In genomic region chr7:156857757-156858156, GRCh38 we compare ENCODE assay signal across 35 cellular contexts.
"Had no signal": no experiment of that assay in that cellular context is flagged by ENCODE, and none has a peak within 500 bp of the region (broad histone marks: within the 10 kb centered on the region; RNA-seq: fewer than 3 reads in every experiment).

No MANE protein-coding gene starts in this region.

- DNase-seq: activated B cell treated with CpG ODN at 0.5 μM for 24 hours; activated CD4-positive, alpha-beta memory T cell treated with anti-CD3 and anti-CD28 coated beads for 36 hours; activated CD4-positive, alpha-beta T cell treated with anti-CD3 and anti-CD28 coated beads for 4 hours; activated CD4-positive, alpha-beta T cell treated with anti-CD3 and anti-CD28 coated beads, Interleukin-2, amount 10 ng/mL, durations not matched to agents 24 days and 14 days; activated CD4-positive, alpha-beta T cell treated with anti-CD3 and anti-CD28 coated beads, Interleukin-2, amount 50 U/mL, for 1 hour; activated CD4-positive, alpha-beta T cell treated with anti-CD3 and anti-CD28 coated beads, Interleukin-2, amount 50 U/mL, for 4 hours; activated CD4-positive, CD25-positive, alpha-beta regulatory T cell treated with anti-CD3 and anti-CD28 coated beads, Interleukin-2, amount 50 U/mL, for 72 hours; activated CD8-positive, alpha-beta memory T cell treated with anti-CD3 and anti-CD28 coated beads, Interleukin-2, amount 50 U/mL, for 4 hours; activated CD8-positive, alpha-beta T cell treated with anti-CD3 and anti-CD28 coated beads for 36 hours; activated effector memory CD4-positive, alpha-beta T cell treated with anti-CD3 and anti-CD28 coated beads, Interleukin-2, amount 50 U/mL, for 16 hours; activated gamma-delta T cell treated with Interleukin-2 at 50 U/mL for 16 hours; activated naive CD4-positive, alpha-beta T cell; activated naive CD4-positive, alpha-beta T cell treated with anti-CD3 and anti-CD28 coated beads for 36 hours; activated naive CD8-positive, alpha-beta T cell treated with anti-CD3 and anti-CD28 coated beads, Interleukin-2, amount 10 ng/mL, durations not matched to agents 7 days and 5 days; activated naive CD8-positive, alpha-beta T cell treated with anti-CD3 and anti-CD28 coated beads, Interleukin-2, amount 50 U/mL, for 24 hours; activated T-cell treated with anti-CD3 and anti-CD28 coated beads for 4 hours; activated T-cell treated with anti-CD3 and anti-CD28 coated beads, Interleukin-2, amount 50 U/mL, for 1 hour; activated T-cell treated with anti-CD3 and anti-CD28 coated beads, Interleukin-2, amount 50 U/mL, for 4 hours; activated T-cell treated with anti-CD3 and anti-CD28 coated beads, Interleukin-2, amount 50 U/mL, for 72 hours; amygdala; anterior cingulate cortex; central memory CD4-positive, alpha-beta T cell; T-helper 2 cell; T-helper 9 cell had no signal

- H3K27ac ChIP-seq: ascending aorta, coronary artery, VCaP had no signal

- H3K4me3 Mint-ChIP-seq: activated B cell treated with CpG ODN at 0.5 μM for 24 hours; activated CD4-positive, alpha-beta memory T cell treated with anti-CD3 and anti-CD28 coated beads for 36 hours; activated CD4-positive, alpha-beta T cell treated with anti-CD3 and anti-CD28 coated beads, Interleukin-2, amount 10 ng/mL, durations not matched to agents 24 days and 14 days; activated CD8-positive, alpha-beta T cell treated with anti-CD3 and anti-CD28 coated beads for 36 hours; activated naive CD4-positive, alpha-beta T cell treated with anti-CD3 and anti-CD28 coated beads for 36 hours; activated naive CD4-positive, alpha-beta T cell treated with anti-CD3 and anti-CD28 coated beads, Interleukin-2, amount 50 U/mL, for 24 hours; activated naive CD8-positive, alpha-beta T cell treated with anti-CD3 and anti-CD28 coated beads, Interleukin-2, amount 10 ng/mL, durations not matched to agents 7 days and 5 days; activated naive CD8-positive, alpha-beta T cell treated with anti-CD3 and anti-CD28 coated beads, Interleukin-2, amount 50 U/mL, for 24 hours; activated T-cell treated with anti-CD3 and anti-CD28 coated beads, Interleukin-2, amount 50 U/mL, for 4 hours; activated T-cell treated with anti-CD3 and anti-CD28 coated beads, Interleukin-2, amount 50 U/mL, for 72 hours; activated T-helper 1 cell treated with anti-CD3 and anti-CD28 coated beads, Interleukin-12 subunit alpha, Interleukin-12 subunit beta, Interleukin-2, Interleukin-4 antibody, amounts not matched to agents 30 ng/mL and 10 ng/mL and 1 ng/mL, durations not matched to agents 14 hours and 24 hours and 36 hours; activated T-helper 17 cell treated with anti-CD3 and anti-CD28 coated beads, Interleukin-2, amount 50 U/mL, for 72 hours; brain; T-helper 2 cell treated with Interferon-gamma antibody and Interleukin-4, amounts not matched to agents 5 μg/mL and 100 μg/mL, for 36 hours had no signal

- H3K27me3 Mint-ChIP-seq: activated B cell treated with CpG ODN at 0.5 μM for 24 hours; activated CD4-positive, alpha-beta memory T cell treated with anti-CD3 and anti-CD28 coated beads for 36 hours; activated CD4-positive, alpha-beta T cell treated with anti-CD3 and anti-CD28 coated beads, Interleukin-2, amount 10 ng/mL, durations not matched to agents 24 days and 14 days; activated CD8-positive, alpha-beta T cell treated with anti-CD3 and anti-CD28 coated beads for 36 hours; activated naive CD4-positive, alpha-beta T cell treated with anti-CD3 and anti-CD28 coated beads, Interleukin-2, amount 50 U/mL, for 24 hours; activated naive CD8-positive, alpha-beta T cell; activated naive CD8-positive, alpha-beta T cell treated with anti-CD3 and anti-CD28 coated beads, Interleukin-2, amount 10 ng/mL, durations not matched to agents 7 days and 5 days; activated naive CD8-positive, alpha-beta T cell treated with anti-CD3 and anti-CD28 coated beads, Interleukin-2, amount 50 U/mL, for 24 hours; activated T-helper 17 cell treated with anti-CD3 and anti-CD28 coated beads, Interleukin-2, amount 50 U/mL, for 72 hours; brain had no signal

- H3K4me1 ChIP-seq: ascending aorta had no signal

- H3K27ac Mint-ChIP-seq: activated B cell treated with CpG ODN at 0.5 μM for 24 hours; activated CD4-positive, alpha-beta memory T cell treated with anti-CD3 and anti-CD28 coated beads for 36 hours; activated CD4-positive, alpha-beta T cell treated with anti-CD3 and anti-CD28 coated beads, Interleukin-2, amount 10 ng/mL, durations not matched to agents 24 days and 14 days; activated naive CD4-positive, alpha-beta T cell treated with anti-CD3 and anti-CD28 coated beads for 36 hours; activated naive CD8-positive, alpha-beta T cell; activated naive CD8-positive, alpha-beta T cell treated with anti-CD3 and anti-CD28 coated beads, Interleukin-2, amount 10 ng/mL, durations not matched to agents 7 days and 5 days; activated naive CD8-positive, alpha-beta T cell treated with anti-CD3 and anti-CD28 coated beads, Interleukin-2, amount 50 U/mL, for 24 hours; activated T-cell treated with anti-CD3 and anti-CD28 coated beads, Interleukin-2, amount 50 U/mL, for 72 hours; activated T-helper 1 cell treated with anti-CD3 and anti-CD28 coated beads, Interleukin-12 subunit alpha, Interleukin-12 subunit beta, Interleukin-2, Interleukin-4 antibody, amounts not matched to agents 30 ng/mL and 10 ng/mL and 1 ng/mL, durations not matched to agents 14 hours and 24 hours and 36 hours; activated T-helper 17 cell treated with anti-CD3 and anti-CD28 coated beads, Interleukin-2, amount 50 U/mL, for 72 hours; brain; T-helper 2 cell treated with Interferon-gamma antibody and Interleukin-4, amounts not matched to agents 5 μg/mL and 100 μg/mL, for 36 hours had no signal

- H3K27me3 ChIP-seq: ascending aorta had no signal

- H3K4me3 ChIP-seq: ascending aorta, coronary artery had no signal

- FAIRE-seq: colon, TTC549 had no signal

- H3K4me1 Mint-ChIP-seq: brain had no signal

- ATAC-seq: activated CD8-positive, alpha-beta T cell treated with anti-CD3 and anti-CD28 coated beads for 36 hours; activated naive CD8-positive, alpha-beta T cell treated with anti-CD3 and anti-CD28 coated beads, Interleukin-2, amount 50 U/mL, for 24 hours; activated T-cell treated with anti-CD3 and anti-CD28 coated beads, Interleukin-2, amount 50 U/mL, for 4 hours; activated T-cell treated with anti-CD3 and anti-CD28 coated beads, Interleukin-2, amount 50 U/mL, for 72 hours; activated T-helper 17 cell treated with anti-CD3 and anti-CD28 coated beads, Interleukin-2, amount 50 U/mL, for 72 hours had no signal
